Comparison of ENCODE assay signal across 16 cellular contexts in the genomic region with DNA sequence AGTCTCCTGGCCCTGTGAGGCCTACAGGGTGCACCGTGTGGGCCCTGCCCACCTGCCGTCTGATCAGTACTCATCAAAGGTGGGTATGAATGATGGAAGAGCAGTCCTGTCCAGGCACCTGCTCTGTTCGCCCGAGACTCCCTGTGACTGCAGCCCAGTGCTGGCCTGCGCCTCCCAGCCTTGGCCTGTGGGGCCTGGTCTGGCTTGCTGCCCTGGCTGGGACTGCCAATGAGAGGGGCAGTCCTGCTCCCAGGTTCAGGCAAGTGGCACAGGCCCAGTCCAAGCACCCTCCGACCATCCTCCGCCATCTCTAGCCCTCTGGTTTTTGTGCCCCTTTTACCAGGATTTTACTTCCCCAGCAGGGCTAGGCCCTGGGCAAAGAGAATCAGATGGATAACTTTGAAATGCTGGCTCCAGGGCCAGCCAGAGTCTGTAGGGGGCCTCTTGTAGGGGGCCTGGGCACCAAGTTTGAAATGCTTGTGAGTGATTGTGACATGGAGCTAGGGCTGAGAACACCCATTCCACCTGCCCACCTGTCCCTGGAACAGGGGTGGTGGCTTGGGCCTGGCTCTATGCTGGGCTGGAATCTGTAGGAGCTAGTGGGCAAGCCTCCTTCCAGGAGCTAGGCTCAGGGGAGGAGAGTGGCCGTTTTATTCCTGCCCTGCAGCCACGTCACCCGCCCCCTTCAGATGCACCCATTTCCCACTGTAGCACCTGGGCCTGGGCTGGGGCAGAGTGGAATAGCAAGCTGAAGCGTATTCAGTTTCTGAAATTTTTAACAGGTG. TPM values are rescaled to one million over a fixed set of nuclear protein-coding genes. Genes with fewer than 3 reads are reported as not detected.
DNase-seq lines count a peak whose midpoint lies in the region; ATAC-seq lines count a peak whose summit lies in the region.
"Had no signal": no experiment of that assay in that cellular context is flagged by ENCODE, and none has a peak within 500 bp of the region (broad histone marks: within the 10 kb centered on the region; RNA-seq: fewer than 3 reads in every experiment).

No MANE protein-coding gene starts in this region.

- no peak overlapping the region for H4K12ac ChIP-seq in trophoblast cell (ENCODE audit: low read depth, low read length)

- peaks cover 4 to 8% of the 10 kb centered on the region in 2 experiments for H3K4me1 ChIP-seq in trophoblast cell (ENCODE audit: control insufficient read depth in 1 of 2, insufficient read depth in 2 of 2, low read length in 2 of 2)

- H3K18ac ChIP-seq in trophoblast cell (ENCODE audit: low read length) = no peak overlapping the region

- H4K91ac ChIP-seq in trophoblast cell (ENCODE audit: low read depth, low read length) = no peak overlapping the region

- no peak overlapping the region for H3K23ac ChIP-seq in trophoblast cell (ENCODE audit: low read length)

- H3K27me3 ChIP-seq in trophoblast cell (ENCODE audit: insufficient read depth, low read length) = no peaks in the 10 kb centered on the region
- H3K27me3 ChIP-seq: BLaER1 treated with 17β-estradiol and CSF1 and Interleukin-3, amounts not matched to agents 10 nM and 100 nM had no signal

- H2AFZ ChIP-seq in trophoblast cell (ENCODE audit: insufficient read depth, low read length, poor library complexity) = no peak overlapping the region
- H2AFZ ChIP-seq: GM23248 had no signal

- H2BK5ac ChIP-seq in trophoblast cell (ENCODE audit: low read depth, low read length, poor library complexity) = no peak overlapping the region

- H3K4ac ChIP-seq in trophoblast cell (ENCODE audit: low read depth, low read length) = no peak overlapping the region

- peak; percentile 55 for DNase-seq in activated effector memory CD4-positive, alpha-beta T cell treated with anti-CD3 and anti-CD28 coated beads, Interleukin-2, amount 50 U/mL, for 16 hours
- DNase-seq in activated effector memory CD4-positive, alpha-beta T cell treated with Interleukin-2 at 50 U/mL for 16 hours = no peak
- peak; percentile 1 for DNase-seq in H4 (ENCODE audit: low spot score)
- peak; percentile 3 for DNase-seq in iPS-NIHi11 (ENCODE audit: low spot score)
- no peak for DNase-seq in trophoblast cell
- DNase-seq in NCI-H2171 treated with DMSO at 0.1 percent for 48 hours (lab: John Stamatoyannopoulos, UW) = no peak
- DNase-seq in NCI-H1092 (lab: John Stamatoyannopoulos, UW) = no peak
- DNase-seq: GM23248, HFFc6, NCI-H146, NCI-H2081, NCI-H524 had no signal

- H3K27ac ChIP-seq in trophoblast cell (ENCODE audit: low read depth, low read length) = no peak overlapping the region
- H3K27ac ChIP-seq: BLaER1 treated with 17β-estradiol and CSF1 and Interleukin-3, amounts not matched to agents 10 nM and 100 nM; GM23248 had no signal

- peaks cover 4% of the 10 kb centered on the region for H3K79me1 ChIP-seq in trophoblast cell (ENCODE audit: low read length)

- ATAC-seq in GM21529 (IDR thresholded peaks at IDR 0.05; ENCODE audit: unreplicated experiment) = no peak
- ATAC-seq: GM12878, K562 had no signal

- H3K4me2 ChIP-seq in trophoblast cell (ENCODE audit: low read length) = no peak overlapping the region
- H3K4me2 ChIP-seq: BLaER1 treated with 17β-estradiol and CSF1 and Interleukin-3, amounts not matched to agents 10 nM and 100 nM had no signal

- no peak overlapping the region for H2BK120ac ChIP-seq in trophoblast cell (ENCODE audit: insufficient read depth, low read length, poor library complexity)

- no peak overlapping the region for H2BK12ac ChIP-seq in trophoblast cell (ENCODE audit: low read length)

- peaks cover 2% of the 10 kb centered on the region for H3K9me3 ChIP-seq in trophoblast cell (ENCODE audit: insufficient read depth, low read depth, low read length)

- peak overlapping the region; percentile 30 for H3K4me3 ChIP-seq in trophoblast cell (ENCODE audit: low read depth, low read length)
- H3K4me3 ChIP-seq: BLaER1 treated with 17β-estradiol and CSF1 and Interleukin-3, amounts not matched to agents 10 nM and 100 nM; GM12878; GM23248; K562 had no signal

- H3K14ac ChIP-seq in trophoblast cell (ENCODE audit: low read length) = peak overlapping the region; percentile 17

- peaks cover under 1% of the 10 kb centered on the region for H3K79me2 ChIP-seq in trophoblast cell (ENCODE audit: control insufficient read depth, insufficient read depth, low read length, poor library complexity)

- H3K36me3 ChIP-seq in trophoblast cell (ENCODE audit: control insufficient read depth in 1 of 2, insufficient read depth in 2 of 2, low read length in 2 of 2) = no peaks in the 10 kb centered on the region
- H3K36me3 ChIP-seq: BLaER1 treated with 17β-estradiol and CSF1 and Interleukin-3, amounts not matched to agents 10 nM and 100 nM had no signal

- no peak overlapping the region for H2AK5ac ChIP-seq in trophoblast cell (ENCODE audit: low read length)

- H3K9ac ChIP-seq in trophoblast cell (ENCODE audit: low read length) = no peak overlapping the region
- H3K9ac ChIP-seq: BLaER1 treated with 17β-estradiol and CSF1 and Interleukin-3, amounts not matched to agents 10 nM and 100 nM; GM23248 had no signal

- no CpG with 5 or more reads among the region's 11 CpGs for WGBS in trophoblast cell (ENCODE audit: extremely low coverage, insufficient coverage, insufficient read length)

- H4K8ac ChIP-seq in trophoblast cell (ENCODE audit: low read depth, low read length) = no peak overlapping the region

RNA-seq across cellular contexts. Expression of gene HS6ST1, which starts 8.7 kb away (rescaled TPM):
- 20.3 and 25.3 TPM in 2 replicates for total RNA-seq in H4 (2014; rRNA removed; shearing (Covaris generic))
- polyA plus RNA-seq in trophoblast cell (2013) = 26.6 and 27.7 TPM in 2 replicates

Comparison
In these comparisons a context has a peak if more than half of its experiments do, and no peak if none do; other contexts are left out.
1. DNase-seq: peak in activated effector memory CD4-positive, alpha-beta T cell treated with anti-CD3 and anti-CD28 coated beads, Interleukin-2, amount 50 U/mL, for 16 hours (single experiment), H4 (single experiment) and iPS-NIHi11 (single experiment); none in activated effector memory CD4-positive, alpha-beta T cell treated with Interleukin-2 at 50 U/mL for 16 hours (single experiment), trophoblast cell (0 of 2), NCI-H2171 treated with DMSO at 0.1 percent for 48 hours (single experiment) and NCI-H1092 (single experiment).